ENCODE assay signal across 8 cellular contexts in genomic region chr12:89162704-89163261, GRCh38.
DNase-seq lines count a peak whose midpoint lies in the region; ATAC-seq and TF ChIP-seq lines count a peak whose summit lies in the region.

No MANE protein-coding gene starts in this region.

- H3K36me3 Mint-ChIP-seq in activated naive CD4-positive, alpha-beta T cell treated with anti-CD3 and anti-CD28 coated beads, Interleukin-2, amount 10 ng/mL, durations not matched to agents 7 days and 5 days, result peaks cover 3% of the 10 kb centered on the region
- no peaks in the 10 kb centered on the region for H3K36me3 Mint-ChIP-seq in immature natural killer cell

- H3K4me1 Mint-ChIP-seq in activated naive CD4-positive, alpha-beta T cell treated with anti-CD3 and anti-CD28 coated beads, Interleukin-2, amount 10 ng/mL, durations not matched to agents 7 days and 5 days, result peaks cover 18% of the 10 kb centered on the region
- H3K4me1 Mint-ChIP-seq in immature natural killer cell, result peaks cover 0 to 4% of the 10 kb centered on the region in 2 donors

- no peaks in the 10 kb centered on the region for H3K9me3 Mint-ChIP-seq in activated naive CD4-positive, alpha-beta T cell treated with anti-CD3 and anti-CD28 coated beads, Interleukin-2, amount 10 ng/mL, durations not matched to agents 7 days and 5 days
- H3K9me3 Mint-ChIP-seq in immature natural killer cell, result no peaks in the 10 kb centered on the region

- H3K4me3 ChIP-seq in right atrium auricular region, result no peak overlapping the region

- no peaks in the 10 kb centered on the region for H3K27me3 Mint-ChIP-seq in activated naive CD4-positive, alpha-beta T cell treated with anti-CD3 and anti-CD28 coated beads, Interleukin-2, amount 10 ng/mL, durations not matched to agents 7 days and 5 days
- peaks cover 0 to 1% (median 0%) of the 10 kb centered on the region in 3 donors for H3K27me3 Mint-ChIP-seq in immature natural killer cell (ENCODE audit: low read depth in 3 of 3)

- no peak overlapping the region for H3K4me3 Mint-ChIP-seq in activated naive CD4-positive, alpha-beta T cell treated with anti-CD3 and anti-CD28 coated beads, Interleukin-2, amount 10 ng/mL, durations not matched to agents 7 days and 5 days
- H3K4me3 Mint-ChIP-seq in immature natural killer cell, result no peak overlapping the region

- peak; percentile 24 for ATAC-seq in GM18858 (IDR thresholded peaks at IDR 0.05; ENCODE audit: unreplicated experiment)

- no peaks in the 10 kb centered on the region for H3K27me3 ChIP-seq in right atrium auricular region

- peak overlapping the region; percentile 7 to 65 for H3K27ac ChIP-seq in right atrium auricular region

- no peaks in the 10 kb centered on the region for H3K36me3 ChIP-seq in right atrium auricular region

- no peak overlapping the region for H3K27ac Mint-ChIP-seq in activated naive CD4-positive, alpha-beta T cell treated with anti-CD3 and anti-CD28 coated beads, Interleukin-2, amount 10 ng/mL, durations not matched to agents 7 days and 5 days
- no peak overlapping the region for H3K27ac Mint-ChIP-seq in immature natural killer cell

- DNase-seq in NOMO-1 treated with dmso at 0.1 percent for 144 hours (lab: John Stamatoyannopoulos, UW; ENCODE audit: unreplicated experiment), result peak; percentile 94
- peak; percentile 50 for DNase-seq in activated naive CD4-positive, alpha-beta T cell treated with anti-CD3 and anti-CD28 coated beads, Interleukin-2, amount 10 ng/mL, durations not matched to agents 7 days and 5 days
- DNase-seq in right atrium auricular region (ENCODE audit: low spot score), result peak; percentile 85
- peak; percentile 28 to 36 for DNase-seq in stimulated activated CD4-positive, alpha-beta T cell treated with anti-CD3 and anti-CD28 coated beads, Interleukin-1b, Interleukin-23, amount 100 ng/mL, for 4 hours (ENCODE audit: low read depth in 2 of 2)
- no peak for DNase-seq in ecto neural progenitor cell (ENCODE audit: low spot score)
- no peak for DNase-seq in activated gamma-delta T cell treated with Interleukin-2 at 50 U/mL for 16 hours
- DNase-seq in immature natural killer cell, result no peak

- no peak for TF ChIP-seq CTCF in right atrium auricular region (IDR thresholded peaks at IDR 0.05)

- H3K4me1 ChIP-seq in right atrium auricular region, result peaks cover 0 to 57% of the 10 kb centered on the region in 2 donors

- CTCF ChIA-PET in activated naive CD4-positive, alpha-beta T cell treated with anti-CD3 and anti-CD28 coated beads, Interleukin-2, amount 10 ng/mL, durations not matched to agents 7 days and 5 days (lab: Charles Lee), result interaction anchor here (2.9 kb wide), 1 partner anchor 82 kb away, joined by 10 read pairs; no protein-coding TSS in a partner anchor

- no peaks in the 10 kb centered on the region for H3K9me3 ChIP-seq in right atrium auricular region

Comparison
In these comparisons a context has a peak if more than half of its experiments do, and no peak if none do; other contexts are left out.
1. DNase-seq: peak in NOMO-1 treated with dmso at 0.1 percent for 144 hours (single experiment), activated naive CD4-positive, alpha-beta T cell treated with anti-CD3 and anti-CD28 coated beads, Interleukin-2, amount 10 ng/mL, durations not matched to agents 7 days and 5 days (single experiment), right atrium auricular region (single experiment) and stimulated activated CD4-positive, alpha-beta T cell treated with anti-CD3 and anti-CD28 coated beads, Interleukin-1b, Interleukin-23, amount 100 ng/mL, for 4 hours (2 of 2); none in ecto neural progenitor cell (single experiment), activated gamma-delta T cell treated with Interleukin-2 at 50 U/mL for 16 hours (single experiment) and immature natural killer cell (0 of 3).